ENCODE assay signal across 8 cellular contexts in genomic region chr21:38925923-38926322, GRCh38.
DNase-seq lines count a peak whose midpoint lies in the region; ATAC-seq lines count a peak whose summit lies in the region.

No MANE protein-coding gene starts in this region.

- ATAC-seq in GM18909 (IDR thresholded peaks at IDR 0.05; ENCODE audit: poor library complexity, unreplicated experiment), result no peak

- DNase-seq in HT-29 (ENCODE audit: low spot score) (peak; percentile 40), amniotic epithelial cell (ENCODE audit: low read depth) (peak; percentile 91), iris pigment epithelial cell (ENCODE audit: low read depth) (peak; percentile 90), superior temporal gyrus (ENCODE audit: extremely low spot score) (peak; percentile 44), putamen (ENCODE audit: low spot score) (no peak), NCI-H1105 treated with DMSO at 0.1 percent for 48 hours (lab: John Stamatoyannopoulos, UW) (no peak)
- DNase-seq in stimulated activated CD4-positive, alpha-beta T cell treated with anti-CD3 and anti-CD28 coated beads, Interleukin-15, amount 100 ng/mL, for 24 hours, result no peak

Comparison
In these comparisons a context has a peak if more than half of its experiments do, and no peak if none do; other contexts are left out.
1. DNase-seq: peak in HT-29 (single experiment), amniotic epithelial cell (single experiment), iris pigment epithelial cell (single experiment) and superior temporal gyrus (single experiment); none in putamen (single experiment), NCI-H1105 treated with DMSO at 0.1 percent for 48 hours (single experiment) and stimulated activated CD4-positive, alpha-beta T cell treated with anti-CD3 and anti-CD28 coated beads, Interleukin-15, amount 100 ng/mL, for 24 hours (single experiment).